ENCODE assay signal across 23 cellular contexts in the genomic region with DNA sequence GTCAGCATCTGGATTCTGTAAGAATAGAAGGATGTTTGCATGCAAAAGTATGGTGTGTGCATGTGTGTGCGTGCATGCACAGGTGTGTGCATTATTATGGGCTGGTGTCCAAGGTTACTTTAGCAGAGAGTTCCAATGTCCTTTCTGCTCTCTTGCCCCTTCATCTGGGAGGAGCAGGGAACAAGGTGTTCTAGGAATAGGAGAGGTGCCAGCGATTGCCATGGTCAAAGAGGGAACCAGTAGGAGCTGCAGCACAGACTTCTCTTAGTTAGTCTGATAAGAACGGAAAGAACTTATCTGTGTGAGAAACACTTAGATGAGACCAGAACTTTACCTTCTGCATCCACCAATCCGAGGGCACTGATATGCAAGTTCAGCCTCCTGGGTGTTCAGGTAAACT. TPM values are rescaled to one million over a fixed set of nuclear protein-coding genes. Genes with fewer than 3 reads are reported as not detected.
DNase-seq lines count a peak whose midpoint lies in the region; ATAC-seq and TF ChIP-seq lines count a peak whose summit lies in the region.
"Had no signal": no experiment of that assay in that cellular context is flagged by ENCODE, and none has a peak within 500 bp of the region (broad histone marks: within the 10 kb centered on the region; RNA-seq: fewer than 3 reads in every experiment).

No MANE protein-coding gene starts in this region.

- no peak overlapping the region for H3K23ac ChIP-seq in mesenchymal stem cell (ENCODE audit: low read length in 2 of 2)

- peaks cover 15% of the 10 kb centered on the region for H3K27me3 Mint-ChIP-seq in MCF 10A (ENCODE audit: insufficient read depth, unreplicated experiment)
- H3K27me3 Mint-ChIP-seq in activated naive CD8-positive, alpha-beta T cell treated with anti-CD3 and anti-CD28 coated beads, Interleukin-2, amount 50 U/mL, for 24 hours = no peaks in the 10 kb centered on the region
- no peaks in the 10 kb centered on the region for H3K27me3 Mint-ChIP-seq in activated naive CD4-positive, alpha-beta T cell treated with anti-CD3 and anti-CD28 coated beads for 36 hours (ENCODE audit: low read depth)

- ATAC-seq in Panc1 (0 out of 2 replicates have a peak, but pooled peaks have one; percentile 45), upper lobe of left lung (ENCODE audit: low FRiP score in 2 of 2) (no peak)
- no peak for ATAC-seq in activated naive CD8-positive, alpha-beta T cell treated with anti-CD3 and anti-CD28 coated beads, Interleukin-2, amount 50 U/mL, for 24 hours
- ATAC-seq: CD8-positive, alpha-beta T cell; GM12878 had no signal

- H3K4me1 Mint-ChIP-seq in MCF 10A (ENCODE audit: insufficient read depth, unreplicated experiment) = peaks cover 12% of the 10 kb centered on the region
- no peaks in the 10 kb centered on the region for H3K4me1 Mint-ChIP-seq in activated naive CD8-positive, alpha-beta T cell treated with anti-CD3 and anti-CD28 coated beads, Interleukin-2, amount 50 U/mL, for 24 hours
- no peaks in the 10 kb centered on the region for H3K4me1 Mint-ChIP-seq in activated naive CD4-positive, alpha-beta T cell treated with anti-CD3 and anti-CD28 coated beads for 36 hours (ENCODE audit: low read depth)
- H3K4me1 Mint-ChIP-seq: CD4-positive, CD25-positive, alpha-beta regulatory T cell had no signal

- H3K4me3 ChIP-seq in mammary epithelial cell (replicated peaks in 1 of 3; ENCODE audit: insufficient read depth in 1 of 3, low read depth in 2 of 3, low read length in 3 of 3) = no peak overlapping the region
- no peak overlapping the region for H3K4me3 ChIP-seq in Panc1 (ENCODE audit: low read depth in 2 of 2, low read length in 2 of 2)
- H3K4me3 ChIP-seq in mesenchymal stem cell (ENCODE audit: insufficient read depth in 1 of 2, low read depth in 1 of 2, low read length in 2 of 2) = no peak overlapping the region
- H3K4me3 ChIP-seq in thyroid gland (replicated peaks in 1 of 3) = no peak overlapping the region
- H3K4me3 ChIP-seq in upper lobe of left lung = no peak overlapping the region
- H3K4me3 ChIP-seq: A549, GM12878, GM23248 had no signal

- no peaks in the 10 kb centered on the region for H3K79me1 ChIP-seq in mesenchymal stem cell (replicated peaks; ENCODE audit: low read length, poor library complexity, severe bottlenecking)

- H3K18ac ChIP-seq in mesenchymal stem cell (ENCODE audit: low read depth in 1 of 2, low read length in 2 of 2) = no peak overlapping the region

- peak overlapping the region; percentile 31 for H2BK5ac ChIP-seq in mesenchymal stem cell (ENCODE audit: low read depth, low read length, poor library complexity, severe bottlenecking)

- H3K4me1 ChIP-seq in mammary epithelial cell (ENCODE audit: insufficient read depth, low read length) (peaks cover 10% of the 10 kb centered on the region), Panc1 (ENCODE audit: control insufficient read depth, insufficient read depth, low read length) (no peaks in the 10 kb centered on the region), mesenchymal stem cell (ENCODE audit: control insufficient read depth, insufficient read depth, low read depth, low read length) (peaks cover 6% of the 10 kb centered on the region), thyroid gland (peaks cover 4% of the 10 kb centered on the region in 2 donors), upper lobe of left lung (no peaks in the 10 kb centered on the region)
- H3K4me1 ChIP-seq: A549, Caco-2 had no signal

- peak overlapping the region; percentile 18 for H2AFZ ChIP-seq in mammary epithelial cell (ENCODE audit: low read depth, low read length)
- no peak overlapping the region for H2AFZ ChIP-seq in mesenchymal stem cell (ENCODE audit: low read depth, low read length)
- H2AFZ ChIP-seq: GM23248 had no signal

- no peaks in the 10 kb centered on the region for H3K36me3 Mint-ChIP-seq in MCF 10A (ENCODE audit: insufficient read depth, unreplicated experiment)
- H3K36me3 Mint-ChIP-seq in activated naive CD8-positive, alpha-beta T cell treated with anti-CD3 and anti-CD28 coated beads, Interleukin-2, amount 50 U/mL, for 24 hours (ENCODE audit: low read depth) = no peaks in the 10 kb centered on the region
- H3K36me3 Mint-ChIP-seq in activated naive CD4-positive, alpha-beta T cell treated with anti-CD3 and anti-CD28 coated beads for 36 hours (ENCODE audit: low read depth) = no peaks in the 10 kb centered on the region
- H3K36me3 Mint-ChIP-seq: CD4-positive, CD25-positive, alpha-beta regulatory T cell; CD8-positive, alpha-beta T cell had no signal

- H3K36me3 ChIP-seq in mammary epithelial cell (ENCODE audit: insufficient read depth, low read length) (no peaks in the 10 kb centered on the region), Panc1 (ENCODE audit: control insufficient read depth, insufficient read depth, low read length) (no peaks in the 10 kb centered on the region), mesenchymal stem cell (ENCODE audit: control insufficient read depth in 1 of 2, insufficient read depth in 2 of 2, low read depth in 1 of 2, low read length in 2 of 2) (no peaks in the 10 kb centered on the region), thyroid gland (no peaks in the 10 kb centered on the region), upper lobe of left lung (no peaks in the 10 kb centered on the region)

- H3K27ac Mint-ChIP-seq in MCF 10A (ENCODE audit: low read depth, unreplicated experiment) = no peak overlapping the region
- H3K27ac Mint-ChIP-seq in activated naive CD8-positive, alpha-beta T cell treated with anti-CD3 and anti-CD28 coated beads, Interleukin-2, amount 50 U/mL, for 24 hours = no peak overlapping the region
- H3K27ac Mint-ChIP-seq in activated naive CD4-positive, alpha-beta T cell treated with anti-CD3 and anti-CD28 coated beads for 36 hours = no peak overlapping the region
- H3K27ac Mint-ChIP-seq: CD4-positive, CD25-positive, alpha-beta regulatory T cell; CD8-positive, alpha-beta T cell had no signal

- peak overlapping the region in 1 of 2 experiments; percentile 75 for H3K14ac ChIP-seq in mesenchymal stem cell (ENCODE audit: low read length in 2 of 2)

- no peaks in the 10 kb centered on the region for H3K9me3 Mint-ChIP-seq in MCF 10A (ENCODE audit: unreplicated experiment)
- H3K9me3 Mint-ChIP-seq in activated naive CD8-positive, alpha-beta T cell treated with anti-CD3 and anti-CD28 coated beads, Interleukin-2, amount 50 U/mL, for 24 hours = no peaks in the 10 kb centered on the region
- no peaks in the 10 kb centered on the region for H3K9me3 Mint-ChIP-seq in activated naive CD4-positive, alpha-beta T cell treated with anti-CD3 and anti-CD28 coated beads for 36 hours
- H3K9me3 Mint-ChIP-seq: CD8-positive, alpha-beta T cell had no signal

- no peak for TF ChIP-seq POLR2A in thyroid gland (IDR thresholded peaks at IDR 0.05)
- no peak for TF ChIP-seq POLR2A in upper lobe of left lung (IDR thresholded peaks at IDR 0.05)

- POLR2A ChIA-PET in MCF 10A (lab: Yijun Ruan, JAX) (no interaction called here), Panc1 (lab: Charles Lee) (interaction anchor here (0.7 kb wide), 1 partner anchor 466 kb away, joined by 4 read pairs; no protein-coding TSS in a partner anchor)

- no peak overlapping the region for H2BK12ac ChIP-seq in mesenchymal stem cell (ENCODE audit: low read length in 2 of 2)

- DNase-seq in mammary epithelial cell = no peak
- DNase-seq in MCF 10A (ENCODE audit: unreplicated experiment) = no peak
- no peak for DNase-seq in Panc1 (ENCODE audit: low read depth, low spot score)
- DNase-seq in mesenchymal stem cell = no peak
- peak; percentile 43 to 44 for DNase-seq in thyroid gland
- DNase-seq in activated naive CD8-positive, alpha-beta T cell treated with anti-CD3 and anti-CD28 coated beads, Interleukin-2, amount 50 U/mL, for 24 hours = no peak
- DNase-seq in activated naive CD4-positive, alpha-beta T cell treated with anti-CD3 and anti-CD28 coated beads for 36 hours = no peak
- no peak for DNase-seq in upper lobe of left lung
- DNase-seq: 8988T; ACHN; C1 segment of cervical spinal cord; Caco-2; CD4-positive, CD25-positive, alpha-beta regulatory T cell; CD8-positive, alpha-beta T cell; DMS153; DND-41; GM23248; H7; HCEC 1CT had no signal

- H2BK120ac ChIP-seq in mesenchymal stem cell (ENCODE audit: low read depth, low read length) = no peak overlapping the region

- no peaks in the 10 kb centered on the region for H3K27me3 ChIP-seq in mammary epithelial cell (ENCODE audit: insufficient read depth, low read length)
- H3K27me3 ChIP-seq in Panc1 (ENCODE audit: control insufficient read depth, insufficient read depth, low read length) = no peaks in the 10 kb centered on the region
- no peaks in the 10 kb centered on the region for H3K27me3 ChIP-seq in mesenchymal stem cell (ENCODE audit: control insufficient read depth in 1 of 2, insufficient read depth in 1 of 2, low read length in 2 of 2)
- no peaks in the 10 kb centered on the region for H3K27me3 ChIP-seq in thyroid gland
- no peaks in the 10 kb centered on the region for H3K27me3 ChIP-seq in upper lobe of left lung

- CTCF ChIA-PET in mammary epithelial cell (lab: Charles Lee; ENCODE audit: low non-redundant PET) = no interaction called here
- CTCF ChIA-PET in MCF 10A (lab: Yijun Ruan, JAX) = no interaction called here
- CTCF ChIA-PET in Panc1 (lab: Charles Lee) = interaction anchor here (0.6 kb wide), 1 partner anchor 12 kb away, joined by 5 read pairs; no protein-coding TSS in a partner anchor
- CTCF ChIA-PET in activated naive CD4-positive, alpha-beta T cell treated with anti-CD3 and anti-CD28 coated beads for 36 hours (lab: Charles Lee) = interaction anchor here (1.2 kb wide), 1 partner anchor 12 kb away, joined by 3 read pairs; no protein-coding TSS in a partner anchor

- 47% methylated on average over 4 of the region's 4 CpGs for WGBS in mammary epithelial cell (ENCODE audit: low coverage, missing lambda C conversion rate)
- WGBS in mesenchymal stem cell = 94% methylated on average over 4 of the region's 4 CpGs
- 82 to 84% methylated on average over 4 of the region's 4 CpGs for WGBS in thyroid gland, 2 donors
- 82 to 89% methylated on average over 4 of the region's 4 CpGs for WGBS in upper lobe of left lung, 2 donors

- peak overlapping the region; percentile 37 for H3K4me2 ChIP-seq in mammary epithelial cell (ENCODE audit: insufficient read depth, low read depth, low read length)
- no peak overlapping the region for H3K4me2 ChIP-seq in mesenchymal stem cell (ENCODE audit: low read length, poor library complexity, severe bottlenecking)
- H3K4me2 ChIP-seq: A549 had no signal

- no peak for TF ChIP-seq EP300 in upper lobe of left lung (IDR thresholded peaks at IDR 0.05)

- H3K9me3 ChIP-seq in mammary epithelial cell (replicated peaks; ENCODE audit: insufficient read depth, low read length) (no peaks in the 10 kb centered on the region), Panc1 (ENCODE audit: control insufficient read depth, insufficient read depth, low read depth, low read length) (no peaks in the 10 kb centered on the region), mesenchymal stem cell (ENCODE audit: control insufficient read depth, low read length) (no peaks in the 10 kb centered on the region), thyroid gland (no peaks in the 10 kb centered on the region), upper lobe of left lung (no peaks in the 10 kb centered on the region)
- H3K9me3 ChIP-seq: A549, Caco-2 had no signal

- no peaks in the 10 kb centered on the region for H4K20me1 ChIP-seq in mammary epithelial cell (ENCODE audit: insufficient read depth, low read length)

- H4K8ac ChIP-seq in mesenchymal stem cell (ENCODE audit: low read length) = no peak overlapping the region

- no peaks in the 10 kb centered on the region for H3K79me2 ChIP-seq in mammary epithelial cell (ENCODE audit: insufficient read depth, low read length)

- no peak overlapping the region for H2BK15ac ChIP-seq in mesenchymal stem cell (ENCODE audit: low read depth, poor library complexity, severe bottlenecking)

- no peak overlapping the region for H3K9ac ChIP-seq in mammary epithelial cell (ENCODE audit: insufficient read depth, low read length)
- H3K9ac ChIP-seq in mesenchymal stem cell (ENCODE audit: low read length) = no peak overlapping the region
- H3K9ac ChIP-seq: GM23248 had no signal

- dilution Hi-C loops in mammary epithelial cell (cut with HindIII; ENCODE audit: low sequenced_read_pairs) = no loop called here

- no TSS peak for BruUV-seq in mammary epithelial cell (replicated peaks; lab: Mats Ljungman, UMichigan)
- BruUV-seq in MCF 10A (replicated peaks; lab: Mats Ljungman, UMichigan) = no TSS peak
- no TSS peak for BruUV-seq in Panc1 (replicated peaks; lab: Mats Ljungman, UMichigan)

- intact Hi-C loops in mammary epithelial cell (cut with micrococcal nuclease) = no loop called here
- intact Hi-C loops in MCF 10A (cut with micrococcal nuclease) = no loop called here
- intact Hi-C loops in Panc1 (cut with micrococcal nuclease; ENCODE audit: unreplicated experiment) = no loop called here
- intact Hi-C loops in thyroid gland (cut with DNase I) = no loop called here
- intact Hi-C loops in activated naive CD4-positive, alpha-beta T cell treated with anti-CD3 and anti-CD28 coated beads for 36 hours (cut with micrococcal nuclease) = no loop called here

- H4K91ac ChIP-seq in mesenchymal stem cell (ENCODE audit: low read length) = no peak overlapping the region

- no peak overlapping the region for H3K4me3 Mint-ChIP-seq in MCF 10A (ENCODE audit: unreplicated experiment)
- no peak overlapping the region for H3K4me3 Mint-ChIP-seq in activated naive CD8-positive, alpha-beta T cell treated with anti-CD3 and anti-CD28 coated beads, Interleukin-2, amount 50 U/mL, for 24 hours
- no peak overlapping the region for H3K4me3 Mint-ChIP-seq in activated naive CD4-positive, alpha-beta T cell treated with anti-CD3 and anti-CD28 coated beads for 36 hours
- H3K4me3 Mint-ChIP-seq: CD4-positive, CD25-positive, alpha-beta regulatory T cell; CD8-positive, alpha-beta T cell had no signal

- H2AK5ac ChIP-seq in mesenchymal stem cell (ENCODE audit: low read length, severe bottlenecking) = peak overlapping the region; percentile 14

- in situ Hi-C loops in mammary epithelial cell (cut with MboI; ENCODE audit: low sequenced_read_pairs in 2 of 2) = no loop called here
- in situ Hi-C loops in Panc1 (cut with HindIII; ENCODE audit: low pct_unique_long_range_greater_than_20kb, low sequenced_read_pairs) = no loop called here

- no peak for TF ChIP-seq CTCF in mammary epithelial cell (conservative IDR thresholded peaks at IDR 0.05 in 1 of 2, IDR thresholded peaks at IDR 0.05 in 1 of 2; ENCODE audit: extremely low read depth in 1 of 2, insufficient read depth in 1 of 2, low read depth in 1 of 2, low read length in 2 of 2)
- no peak for TF ChIP-seq CTCF in MCF 10A (IDR thresholded peaks at IDR 0.05; ENCODE audit: unreplicated experiment)
- no peak for TF ChIP-seq CTCF in Panc1 (IDR thresholded peaks at IDR 0.05)
- no peak for TF ChIP-seq CTCF in thyroid gland (IDR thresholded peaks at IDR 0.05)
- no peak for TF ChIP-seq CTCF in upper lobe of left lung (IDR thresholded peaks at IDR 0.05)

- no peak overlapping the region for H3K4ac ChIP-seq in mesenchymal stem cell (ENCODE audit: low read depth in 1 of 2, low read length in 2 of 2)

- no peak overlapping the region for H3K27ac ChIP-seq in mammary epithelial cell (ENCODE audit: insufficient read depth, low read depth, low read length)
- H3K27ac ChIP-seq in Panc1 (ENCODE audit: low read length) = no peak overlapping the region
- no peak overlapping the region for H3K27ac ChIP-seq in mesenchymal stem cell (ENCODE audit: low read length, poor library complexity, severe bottlenecking)
- H3K27ac ChIP-seq in thyroid gland = no peak overlapping the region
- no peak overlapping the region for H3K27ac ChIP-seq in upper lobe of left lung
- H3K27ac ChIP-seq: A549, GM23248 had no signal

RNA-seq across cellular contexts. Expression of a gene that starts 8.3 kb away (rescaled TPM):
- total RNA-seq in mammary epithelial cell = not detected
- polyA plus RNA-seq in mammary epithelial cell = not detected
- polyA minus RNA-seq in mammary epithelial cell = not detected
- not detected in 2 replicates for total RNA-seq in MCF 10A (2022)
- not detected for total RNA-seq in Panc1 (2021; ENCODE audit: unreplicated experiment)
- polyA plus RNA-seq in Panc1 (2012; ENCODE audit: insufficient read length) = 0.17 TPM
- polyA plus RNA-seq in mesenchymal stem cell (2013, experiment 1 of 2) = 0.04 TPM
- 0.04 TPM for polyA plus RNA-seq in mesenchymal stem cell (2013, experiment 2 of 2)
- total RNA-seq in thyroid gland = not detected
- total RNA-seq in activated naive CD4-positive, alpha-beta T cell treated with anti-CD3 and anti-CD28 coated beads for 36 hours = not detected
- not detected for total RNA-seq in upper lobe of left lung
- total RNA-seq: Caco-2; CD4-positive, CD25-positive, alpha-beta regulatory T cell; CD8-positive, alpha-beta T cell; GM12878; GM23248; H1; H7 had no signal
- polyA plus RNA-seq: A549; BJ; CD4-positive, CD25-positive, alpha-beta regulatory T cell; GM12878; GM23248 had no signal

Comparison
In these comparisons a context has a peak if more than half of its experiments do, and no peak if none do; other contexts are left out.
1. DNase-seq: peak in thyroid gland (2 of 2); none in mammary epithelial cell (single experiment), MCF 10A (single experiment), Panc1 (single experiment), mesenchymal stem cell (single experiment), activated naive CD8-positive, alpha-beta T cell treated with anti-CD3 and anti-CD28 coated beads, Interleukin-2, amount 50 U/mL, for 24 hours (single experiment), activated naive CD4-positive, alpha-beta T cell treated with anti-CD3 and anti-CD28 coated beads for 36 hours (single experiment) and upper lobe of left lung (0 of 2).
2. CTCF ChIA-PET loops: an anchor here in Panc1 (0.6 kb wide) and activated naive CD4-positive, alpha-beta T cell treated with anti-CD3 and anti-CD28 coated beads for 36 hours (1.2 kb wide); none called in mammary epithelial cell and MCF 10A.